Comparison of ENCODE assay signal across 12 cellular contexts in genomic region chr7:116315803-116316202, GRCh38.
DNase-seq lines count a peak whose midpoint lies in the region; ATAC-seq and TF ChIP-seq lines count a peak whose summit lies in the region.
"Had no signal": no experiment of that assay in that cellular context is flagged by ENCODE, and none has a peak within 500 bp of the region (broad histone marks: within the 10 kb centered on the region; RNA-seq: fewer than 3 reads in every experiment).

No MANE protein-coding gene starts in this region.

- peak; percentile 31 for ATAC-seq in GM18907 (IDR thresholded peaks at IDR 0.05; ENCODE audit: unreplicated experiment)
- ATAC-seq in HCT116, result no peak
- ATAC-seq in effector memory CD8-positive, alpha-beta T cell (replicated peaks), result no peak
- ATAC-seq: activated T-cell treated with anti-CD3 and anti-CD28 coated beads, Interleukin-2, amount 50 U/mL, for 72 hours had no signal

- H3K4me3 ChIP-seq in HCT116 (replicated peaks in 1 of 2; ENCODE audit: low read depth in 1 of 2, low read length in 2 of 2) (0 out of 4 replicates have a peak overlapping the region, but pooled peaks of 1 of the 2 experiments have one; percentile 34), SJCRH30 (no peak overlapping the region), sigmoid colon (no peak overlapping the region)

- no peaks in the 10 kb centered on the region for H3K4me1 Mint-ChIP-seq in effector memory CD8-positive, alpha-beta T cell (ENCODE audit: low read depth in 2 of 2)

- H3K27me3 Mint-ChIP-seq in effector memory CD8-positive, alpha-beta T cell, result peaks cover 11 to 12% of the 10 kb centered on the region in 2 donors

- H3K4me2 ChIP-seq in HCT116 (ENCODE audit: low read length), result peak overlapping the region; percentile 71

- no peaks in the 10 kb centered on the region for H4K20me1 ChIP-seq in HCT116 (ENCODE audit: insufficient read depth)

- RAD21 ChIA-PET in HCT116 (lab: Charles Lee; ENCODE audit: low non-redundant PET in 1 of 2, low total read pairs in 2 of 2, uncharacterized antibody in 2 of 2, unreplicated experiment in 2 of 2), result no interaction called here

- no TSS peak for BruUV-seq in HCT116 (replicated peaks; lab: Mats Ljungman, UMichigan)

- intact Hi-C loops in HCT116 (cut with micrococcal nuclease), result no loop called here
- intact Hi-C loops in sigmoid colon (cut with DNase I), result loop anchor here (5.0 kb wide), 1 partner anchor 36 kb away; no protein-coding TSS in a partner anchor

- POLR2A ChIA-PET in HCT116 (lab: Charles Lee), result no interaction called here

- TF ChIP-seq CTCF in HCT116 (IDR thresholded peaks at IDR 0.05 in 2 of 3, conservative IDR thresholded peaks at IDR 0.05 in 1 of 3; ENCODE audit: borderline replicate concordance in 1 of 3, insufficient read depth in 1 of 3, low read depth in 2 of 3, low read length in 2 of 3) (no peak), sigmoid colon (IDR thresholded peaks at IDR 0.05) (no peak)

- no peaks in the 10 kb centered on the region for H3K9me2 ChIP-seq in HCT116 (ENCODE audit: insufficient read depth)

- no peak for TF ChIP-seq POLR2A in HCT116 (IDR thresholded peaks at IDR 0.05; ENCODE audit: borderline replicate concordance, extremely low read depth, insufficient read depth, insufficient read length)
- TF ChIP-seq POLR2A in sigmoid colon (IDR thresholded peaks at IDR 0.05), result no peak

- no peaks in the 10 kb centered on the region for H3K9me3 Mint-ChIP-seq in effector memory CD8-positive, alpha-beta T cell
- H3K9me3 Mint-ChIP-seq: activated T-cell treated with anti-CD3 and anti-CD28 coated beads, Interleukin-2, amount 50 U/mL, for 72 hours had no signal

- H3K4me3 Mint-ChIP-seq in effector memory CD8-positive, alpha-beta T cell, result no peak overlapping the region

- H2AFZ ChIP-seq in HCT116 (ENCODE audit: low read depth, low read length, poor library complexity, severe bottlenecking), result no peak overlapping the region

- H3K4me1 ChIP-seq in HCT116 (ENCODE audit: control insufficient read depth in 1 of 2, insufficient read depth in 2 of 2, low read length in 2 of 2) (peaks cover 29 to 49% of the 10 kb centered on the region in 2 experiments), SJCRH30 (peaks cover 35% of the 10 kb centered on the region), sigmoid colon (peaks cover 0 to 30% (median 22%) of the 10 kb centered on the region in 4 donors)

- H3K36me3 Mint-ChIP-seq in effector memory CD8-positive, alpha-beta T cell (ENCODE audit: insufficient read depth), result no peaks in the 10 kb centered on the region

- no peak for TF ChIP-seq EP300 in sigmoid colon (IDR thresholded peaks at IDR 0.05)

- H3K27ac ChIP-seq in HCT116 (ENCODE audit: low read depth, low read length) (peak overlapping the region; percentile 89; the same call in 1 of the 2 replicates), SJCRH30 (peak overlapping the region; percentile 97), sigmoid colon (peak overlapping the region; percentile 74 to 83 (median 81))

- H3K27me3 ChIP-seq in HCT116 (ENCODE audit: insufficient read depth, low read length), result no peaks in the 10 kb centered on the region
- no peaks in the 10 kb centered on the region for H3K27me3 ChIP-seq in SJCRH30
- H3K27me3 ChIP-seq in sigmoid colon, result no peaks in the 10 kb centered on the region

- H3K9me3 ChIP-seq in HCT116 (ENCODE audit: control insufficient read depth in 1 of 2, insufficient read depth in 1 of 2, low read depth in 1 of 2, low read length in 2 of 2) (no peaks in the 10 kb centered on the region), SJCRH30 (replicated peaks) (no peaks in the 10 kb centered on the region), sigmoid colon (peaks cover 0 to 3% (median 0%) of the 10 kb centered on the region in 4 donors)

- H3K9ac ChIP-seq in HCT116 (ENCODE audit: low read length), result peak overlapping the region; percentile 52

- TF ChIP-seq RAD21 in HCT116 (IDR thresholded peaks at IDR 0.05; ENCODE audit: low read depth), result no peak

- DNase-seq in HCT116 (ENCODE audit: low read depth, low spot score), result no peak
- DNase-seq in SJCRH30, result peak in 1 of 2 experiments; percentile 18
- DNase-seq in sigmoid colon, result no peak
- DNase-seq in effector memory CD8-positive, alpha-beta T cell, result no peak
- no peak for DNase-seq in epidermal melanocyte (ENCODE audit: insufficient read length, low spot score)
- no peak for DNase-seq in NCI-H146 (lab: John Stamatoyannopoulos, UW)
- DNase-seq in retina, result no peak
- DNase-seq: activated T-cell treated with anti-CD3 and anti-CD28 coated beads, Interleukin-2, amount 50 U/mL, for 72 hours; DMS 273 treated with DMSO at 0.1 percent for 48 hours; NCI-H187 treated with DMSO at 0.1 percent for 48 hours; stimulated activated CD4-positive, alpha-beta T cell treated with anti-CD3 and anti-CD28 coated beads, Interleukin-4, amount 100 ng/mL, for 4 hours had no signal

- H3K79me2 ChIP-seq in HCT116 (ENCODE audit: insufficient read depth, low read length), result no peaks in the 10 kb centered on the region

- H3K36me3 ChIP-seq in HCT116 (ENCODE audit: control insufficient read depth in 1 of 2, insufficient read depth in 2 of 2, low read length in 2 of 2), result peaks cover 0 to 14% of the 10 kb centered on the region in 2 experiments; a peak in 1 of 4 replicates
- H3K36me3 ChIP-seq in SJCRH30, result no peaks in the 10 kb centered on the region
- H3K36me3 ChIP-seq in sigmoid colon, result no peaks in the 10 kb centered on the region

- CTCF ChIA-PET in HCT116 (lab: Charles Lee), result no interaction called here

- 70 to 86% methylated on average over 3 of the region's 3 CpGs for WGBS in sigmoid colon, 2 donors

- H3K27ac Mint-ChIP-seq in effector memory CD8-positive, alpha-beta T cell, result no peak overlapping the region
- H3K27ac Mint-ChIP-seq: activated T-cell treated with anti-CD3 and anti-CD28 coated beads, Interleukin-2, amount 50 U/mL, for 72 hours had no signal

TF ChIP-seq in HCT116, 20 proteins besides CTCF, POLR2A, EP300 and RAD21:
- TF ChIP-seq SIN3A (IDR thresholded peaks at IDR 0.05; ENCODE audit: low read depth), result no peak
- TF ChIP-seq ZBTB33 (IDR thresholded peaks at IDR 0.05; ENCODE audit: extremely low read depth, insufficient replicate concordance, low read length), result no peak
- no peak for TF ChIP-seq POLR2AphosphoS5 (IDR thresholded peaks at IDR 0.05; ENCODE audit: low read depth, low read length)
- no peak for TF ChIP-seq FOSL1 (IDR thresholded peaks at IDR 0.05; ENCODE audit: low read depth)
- TF ChIP-seq MAX (IDR thresholded peaks at IDR 0.05), result no peak
- no peak for TF ChIP-seq ZNF274 (IDR thresholded peaks at IDR 0.05; ENCODE audit: low read depth, low read length)
- TF ChIP-seq EZH2 (IDR thresholded peaks at IDR 0.05), result no peak
- TF ChIP-seq CEBPB (IDR thresholded peaks at IDR 0.05; ENCODE audit: low read depth), result no peak
